20 cellular contexts compared by ENCODE assay signal in the genomic region with DNA sequence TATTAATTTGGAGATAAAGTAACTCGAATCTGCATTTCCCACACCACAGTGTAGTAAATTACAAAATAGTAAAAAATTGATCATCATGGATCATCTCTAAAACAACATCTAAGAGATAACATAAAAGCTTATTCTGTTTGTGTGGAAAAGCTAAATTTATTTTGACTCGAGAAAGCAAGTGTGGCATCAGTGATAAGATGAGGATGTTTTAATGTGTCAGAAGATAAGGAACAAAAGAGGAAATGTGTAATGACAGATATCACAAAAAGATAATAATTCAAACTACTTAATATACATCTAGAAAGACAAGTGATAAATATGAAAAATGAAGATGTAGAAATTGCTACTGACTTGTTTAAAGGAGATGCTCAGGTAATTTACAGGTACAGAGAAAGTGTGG.
"Had no signal": no experiment of that assay in that cellular context is flagged by ENCODE, and none has a peak within 500 bp of the region (broad histone marks: within the 10 kb centered on the region; RNA-seq: fewer than 3 reads in every experiment).

No MANE protein-coding gene starts in this region.

- ATAC-seq: HepG2, Panc1, PC-3, Right ventricle myocardium inferior, SK-N-SH treated with all-trans-retinoic acid at 6 μM for 48 hours had no signal

- H3K4me3 ChIP-seq: SJCRH30 had no signal

- H3K36me3 ChIP-seq: SJCRH30 had no signal

- DNase-seq: IMR-90, NCI-H1092, NCI-H1105 treated with DMSO at 0.1 percent for 48 hours, NCI-H1417 treated with DMSO at 0.1 percent for 48 hours, NCI-H146, NCI-H1694 treated with DMSO at 0.1 percent for 48 hours, NCI-H1930, NCI-H2081, NCI-H2107, NCI-H2227 treated with DMSO at 0.1 percent for 48 hours, NCI-H524, NCI-H526 treated with DMSO at 0.1 percent for 48 hours, NCI-H774, PC-3, SHP77 treated with DMSO at 0.1 percent for 48 hours, SJCRH30 had no signal

- H3K27ac ChIP-seq: SJCRH30 had no signal

- FAIRE-seq: HepG2 had no signal

- H3K4me1 ChIP-seq: SJCRH30 had no signal

- H3K9me3 ChIP-seq: SJCRH30 had no signal
